In genomic region chr2:191226196-191226595, GRCh38 we compare ENCODE assay signal across 1 cellular context.
TF ChIP-seq lines count a peak whose summit lies in the region.

No MANE protein-coding gene starts in this region.

TF ChIP-seq in WTC11, 78 proteins besides CTCF, POLR2A, EP300 and RAD21 (continued from another document):
- TF ChIP-seq, protein P1, sequence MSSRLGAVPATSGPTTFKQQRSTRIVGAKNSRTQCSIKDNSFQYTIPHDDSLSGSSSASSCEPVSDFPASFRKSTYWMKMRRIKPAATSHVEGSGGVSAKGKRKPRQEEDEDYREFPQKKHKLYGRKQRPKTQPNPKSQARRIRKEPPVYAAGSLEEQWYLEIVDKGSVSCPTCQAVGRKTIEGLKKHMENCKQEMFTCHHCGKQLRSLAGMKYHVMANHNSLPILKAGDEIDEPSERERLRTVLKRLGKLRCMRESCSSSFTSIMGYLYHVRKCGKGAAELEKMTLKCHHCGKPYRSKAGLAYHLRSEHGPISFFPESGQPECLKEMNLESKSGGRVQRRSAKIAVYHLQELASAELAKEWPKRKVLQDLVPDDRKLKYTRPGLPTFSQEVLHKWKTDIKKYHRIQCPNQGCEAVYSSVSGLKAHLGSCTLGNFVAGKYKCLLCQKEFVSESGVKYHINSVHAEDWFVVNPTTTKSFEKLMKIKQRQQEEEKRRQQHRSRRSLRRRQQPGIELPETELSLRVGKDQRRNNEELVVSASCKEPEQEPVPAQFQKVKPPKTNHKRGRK (CRISPR knock-in tag; IDR thresholded peaks at IDR 0.05; ENCODE audit: borderline replicate concordance) = no peak
- TF ChIP-seq MXD4 (CRISPR knock-in tag; IDR thresholded peaks at IDR 0.05; ENCODE audit: borderline replicate concordance) = no peak
- no peak for TF ChIP-seq ZBTB43 (CRISPR knock-in tag; IDR thresholded peaks at IDR 0.05)
